2 cellular contexts compared by ENCODE assay signal in genomic region chr7:78539825-78540224, GRCh38.
TF ChIP-seq lines count a peak whose summit lies in the region.

No MANE protein-coding gene starts in this region.

TF ChIP-seq in GM23338, 12 proteins besides CTCF, POLR2A, EP300 and RAD21:
- TF ChIP-seq ETS1 (IDR thresholded peaks at IDR 0.05), result no peak
- no peak for TF ChIP-seq JUNB (IDR thresholded peaks at IDR 0.05; ENCODE audit: unreplicated experiment)
- TF ChIP-seq STAT1 (IDR thresholded peaks at IDR 0.05; ENCODE audit: unreplicated experiment), result no peak
- no peak for TF ChIP-seq ZNF462 (CRISPR knock-in tag; IDR thresholded peaks at IDR 0.05)
- TF ChIP-seq POLR2AphosphoS5 (IDR thresholded peaks at IDR 0.05; ENCODE audit: low read depth), result no peak
- TF ChIP-seq ZNF331 (CRISPR knock-in tag; IDR thresholded peaks at IDR 0.05; ENCODE audit: low read depth), result no peak
- TF ChIP-seq REST (IDR thresholded peaks at IDR 0.05; ENCODE audit: unreplicated experiment), result no peak
- TF ChIP-seq ZNF114 (CRISPR knock-in tag; IDR thresholded peaks at IDR 0.05), result no peak
- no peak for TF ChIP-seq NANOG (IDR thresholded peaks at IDR 0.05; ENCODE audit: borderline replicate concordance)
- TF ChIP-seq EZH2 (IDR thresholded peaks at IDR 0.05; ENCODE audit: low read depth, unreplicated experiment), result no peak
- no peak for TF ChIP-seq CREB1 (CRISPR knock-in tag; IDR thresholded peaks at IDR 0.05; ENCODE audit: low read depth)

TF ChIP-seq in H1, 55 proteins besides CTCF, POLR2A, EP300 and RAD21 (continued from another document):
- TF ChIP-seq ATF3 (IDR thresholded peaks at IDR 0.05; ENCODE audit: insufficient read depth, low read depth, low read length), result no peak
- TF ChIP-seq KDM4A (IDR thresholded peaks at IDR 0.05; ENCODE audit: low read depth, low read length, severe bottlenecking), result no peak
- TF ChIP-seq CHD7 (IDR thresholded peaks at IDR 0.05; ENCODE audit: insufficient replicate concordance, low read length), result no peak
- TF ChIP-seq MAFK (IDR thresholded peaks at IDR 0.05; ENCODE audit: low read depth, low read length), result no peak
- no peak for TF ChIP-seq KDM5A (IDR thresholded peaks at IDR 0.05; ENCODE audit: low read length)
